9 cellular contexts compared by ENCODE assay signal in the genomic region with DNA sequence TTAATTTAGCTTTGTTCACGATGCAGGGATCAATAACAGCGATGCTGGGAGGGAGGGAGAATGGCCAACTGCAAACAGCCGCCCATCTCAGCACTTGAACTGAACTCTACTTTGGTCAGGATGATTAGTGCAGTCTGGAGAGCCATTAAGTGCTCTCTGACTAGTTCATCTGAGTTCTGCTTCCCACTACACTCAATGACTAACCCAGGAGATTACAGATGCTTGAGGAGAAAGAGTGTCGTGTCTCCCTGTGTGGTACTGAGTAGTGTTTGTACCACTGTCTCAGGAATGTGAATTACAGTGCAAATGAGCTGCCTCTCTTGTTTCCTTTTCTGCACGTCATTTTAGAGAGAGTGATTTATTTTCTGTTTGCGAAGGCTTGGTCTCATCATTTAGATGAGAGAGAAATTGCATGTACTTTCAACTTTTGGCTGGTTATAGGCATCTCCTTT. TPM values are rescaled to one million over a fixed set of nuclear protein-coding genes. Genes with fewer than 3 reads are reported as not detected.
DNase-seq lines count a peak whose midpoint lies in the region; ATAC-seq and TF ChIP-seq lines count a peak whose summit lies in the region.
"Had no signal": no experiment of that assay in that cellular context is flagged by ENCODE, and none has a peak within 500 bp of the region (broad histone marks: within the 10 kb centered on the region; RNA-seq: fewer than 3 reads in every experiment).

No MANE protein-coding gene starts in this region.

- no peaks in the 10 kb centered on the region for H3K9me3 ChIP-seq in skeletal muscle satellite cell (replicated peaks; ENCODE audit: low read length)

- no peak for TF ChIP-seq CTCF in foreskin keratinocyte (conservative IDR thresholded peaks at IDR 0.05)

- no peak overlapping the region for H3K9ac ChIP-seq in skeletal muscle satellite cell (ENCODE audit: low read depth, low read length)

- no peak overlapping the region for H3K27ac ChIP-seq in foreskin keratinocyte

- peak; percentile 98 for ATAC-seq in foreskin keratinocyte
- no peak for ATAC-seq in HG03139 (IDR thresholded peaks at IDR 0.05; ENCODE audit: unreplicated experiment)
- no peak for ATAC-seq in GM18867 (IDR thresholded peaks at IDR 0.05; ENCODE audit: unreplicated experiment)

- no peaks in the 10 kb centered on the region for H3K36me3 ChIP-seq in skeletal muscle satellite cell (ENCODE audit: insufficient read depth, low read length)

- peak overlapping the region; percentile 3 for H3K4me2 ChIP-seq in skeletal muscle satellite cell (ENCODE audit: low read length)

- H3K4me3 ChIP-seq in skeletal muscle satellite cell (ENCODE audit: low read length), result no peak overlapping the region

- H3K4me1 ChIP-seq in foreskin keratinocyte (no peaks in the 10 kb centered on the region), skeletal muscle satellite cell (ENCODE audit: control insufficient read depth, insufficient read depth, low read length) (peaks cover 16% of the 10 kb centered on the region)

- no peaks in the 10 kb centered on the region for H3K27me3 ChIP-seq in foreskin keratinocyte
- H3K27me3 ChIP-seq in skeletal muscle satellite cell (ENCODE audit: control insufficient read depth, insufficient read depth, low read length), result no peaks in the 10 kb centered on the region

- DNase-seq in H4 (ENCODE audit: low spot score), result peak; percentile 52
- peak; percentile 89 to 90 for DNase-seq in NCI-H524 (lab: John Stamatoyannopoulos, UW)
- DNase-seq in foreskin keratinocyte, result peak in 1 of 2 donors; percentile 73
- no peak for DNase-seq in pons (ENCODE audit: low spot score)
- no peak for DNase-seq in activated T-cell treated with anti-CD3 and anti-CD28 coated beads for 4 hours
- DNase-seq: activated CD8-positive, alpha-beta memory T cell treated with anti-CD3 and anti-CD28 coated beads, Interleukin-2, amount 50 U/mL, for 48 hours had no signal

RNA-seq across cellular contexts. Expression of a gene that starts 23.5 kb away (rescaled TPM):
- 7.5 and 8.6 TPM in 2 replicates for total RNA-seq in H4 (2014; rRNA removed; shearing (Covaris generic))
- total RNA-seq in foreskin keratinocyte, result 24.8 and 25.2 TPM in 2 replicates
- polyA plus RNA-seq in foreskin keratinocyte, result 12.7 and 13.5 TPM in 2 replicates
- total RNA-seq in skeletal muscle satellite cell (2012; rRNA removed), result 10.5 and 12.4 TPM in 2 replicates

Comparison
In these comparisons a context has a peak if more than half of its experiments do, and no peak if none do; other contexts are left out.
1. DNase-seq: peak in H4 (single experiment) and NCI-H524 (2 of 2); none in pons (single experiment) and activated T-cell treated with anti-CD3 and anti-CD28 coated beads for 4 hours (single experiment).